In the genomic region with DNA sequence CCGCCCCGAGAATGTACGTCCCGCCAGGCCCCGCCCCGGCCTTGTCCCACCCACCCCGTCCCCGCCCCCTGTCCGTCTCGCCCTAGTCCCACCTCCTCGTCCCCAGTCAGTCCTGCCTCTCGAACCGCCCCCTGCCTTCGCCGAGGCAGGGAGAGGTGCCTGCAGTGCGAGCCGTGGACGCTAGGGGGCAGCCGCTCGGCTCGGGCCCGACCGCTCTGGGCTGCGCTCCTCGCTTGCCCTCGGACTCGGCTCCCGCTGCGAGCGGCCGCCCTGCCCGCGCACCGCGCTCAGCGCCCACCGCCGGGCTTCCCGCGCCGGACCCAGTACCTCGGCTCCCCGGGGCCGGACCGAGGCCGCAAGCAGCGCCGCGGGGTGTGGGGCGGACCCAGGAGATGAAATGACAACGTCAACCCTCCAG, we compare ENCODE assay signal across 8 cellular contexts. TPM values are rescaled to one million over a fixed set of nuclear protein-coding genes. Genes with fewer than 3 reads are reported as not detected.
DNase-seq lines count a peak whose midpoint lies in the region; TF ChIP-seq lines count a peak whose summit lies in the region.

VPS4A (plus strand) TSS at position 236 of the 418 bp plus-strand sequence; CDS start at position 398, 162 bp downstream.

- H3K36me3 Mint-ChIP-seq in HFFc6 (ENCODE audit: low read depth) = peaks cover 26% of the 10 kb centered on the region
- H3K36me3 Mint-ChIP-seq in activated naive CD4-positive, alpha-beta T cell treated with anti-CD3 and anti-CD28 coated beads, Interleukin-2, amount 10 ng/mL, durations not matched to agents 7 days and 5 days = peaks cover 23% of the 10 kb centered on the region

- peak within 1 kb of the TSS; percentile 93 for H3K27ac Mint-ChIP-seq in HFFc6
- H3K27ac Mint-ChIP-seq in activated naive CD4-positive, alpha-beta T cell treated with anti-CD3 and anti-CD28 coated beads, Interleukin-2, amount 10 ng/mL, durations not matched to agents 7 days and 5 days = peak within 1 kb of the TSS; percentile 93

- H3K9me3 Mint-ChIP-seq in HFFc6 = no peaks in the 10 kb centered on the region
- H3K9me3 Mint-ChIP-seq in activated naive CD4-positive, alpha-beta T cell treated with anti-CD3 and anti-CD28 coated beads, Interleukin-2, amount 10 ng/mL, durations not matched to agents 7 days and 5 days = no peaks in the 10 kb centered on the region

- TF ChIP-seq CTCF in GM10248 (IDR thresholded peaks at IDR 0.05; ENCODE audit: control extremely low read depth, extremely low read depth, low read depth, missing control alignments) (peak; percentile 99), HFFc6 (IDR thresholded peaks at IDR 0.05) (peak; percentile 94)

- peaks cover 12% of the 10 kb centered on the region for H3K27me3 Mint-ChIP-seq in HFFc6 (ENCODE audit: insufficient read depth)
- H3K27me3 Mint-ChIP-seq in activated naive CD4-positive, alpha-beta T cell treated with anti-CD3 and anti-CD28 coated beads, Interleukin-2, amount 10 ng/mL, durations not matched to agents 7 days and 5 days = no peaks in the 10 kb centered on the region

- DNase-seq in GM10248 (ENCODE audit: extremely low spot score) = peak; percentile 99
- DNase-seq in HFFc6 = peak; percentile 91
- peak; percentile 96 for DNase-seq in NAMALWA (ENCODE audit: low spot score)
- DNase-seq in SK-N-DZ (ENCODE audit: low spot score) = peak; percentile 91
- DNase-seq in activated naive CD4-positive, alpha-beta T cell treated with anti-CD3 and anti-CD28 coated beads, Interleukin-2, amount 10 ng/mL, durations not matched to agents 7 days and 5 days = peak; percentile 97
- DNase-seq in germinal center (ENCODE audit: low spot score) = peak; percentile 98
- peak; percentile 97 for DNase-seq in occipital lobe (lab: John Stamatoyannopoulos, UW)

- CTCF ChIA-PET in GM10248 (lab: Yijun Ruan, JAX) = interaction anchor here (1.0 to 1.2 kb wide), 2 partner anchors 10 to 17 kb away, joined by 3 to 4 read pairs; no protein-coding TSS in a partner anchor
- CTCF ChIA-PET in activated naive CD4-positive, alpha-beta T cell treated with anti-CD3 and anti-CD28 coated beads, Interleukin-2, amount 10 ng/mL, durations not matched to agents 7 days and 5 days (lab: Charles Lee) = no interaction called here

- peak within 1 kb of the TSS; percentile 99 for H3K4me3 Mint-ChIP-seq in HFFc6
- peak within 1 kb of the TSS; percentile 99 for H3K4me3 Mint-ChIP-seq in activated naive CD4-positive, alpha-beta T cell treated with anti-CD3 and anti-CD28 coated beads, Interleukin-2, amount 10 ng/mL, durations not matched to agents 7 days and 5 days

- H3K4me1 Mint-ChIP-seq in HFFc6 (ENCODE audit: low read depth) = peaks cover 25% of the 10 kb centered on the region
- H3K4me1 Mint-ChIP-seq in activated naive CD4-positive, alpha-beta T cell treated with anti-CD3 and anti-CD28 coated beads, Interleukin-2, amount 10 ng/mL, durations not matched to agents 7 days and 5 days = peaks cover 24% of the 10 kb centered on the region

- H3K27ac ChIP-seq in temporal lobe (ENCODE audit: low read depth, low read length) = peak within 1 kb of the TSS; percentile 86

- POLR2A ChIA-PET in GM10248 (lab: Yijun Ruan, JAX) = no interaction called here

RNA-seq across cellular contexts. Expression of gene VPS4A, which starts in this region (rescaled TPM):
- total RNA-seq in HFFc6 (2021; fragmentation: NEBNext Ultra II Directional; extraction: Animal tissue kit (Norgen Biotek cat#: 25700)) = 10 to 100 TPM; 33.2 to 39.8 (median 36.7) TPM
- polyA plus RNA-seq in SK-N-DZ (2014; cell fraction: cytosol; rRNA removed) = 39.3 and 42.1 TPM in 2 replicates
- 54.8 and 71.4 TPM in 2 replicates for polyA plus RNA-seq in SK-N-DZ (2014; cell fraction: nucleus; rRNA removed)
- total RNA-seq in occipital lobe (34.6 TPM), temporal lobe (28.0 TPM)

Comparison
In these comparisons a context has a peak if more than half of its experiments do, and no peak if none do; other contexts are left out.
1. Peak in every context shown above with its lines: DNase-seq and H3K27ac ChIP-seq.